Comparison of ENCODE assay signal across 8 cellular contexts in genomic region chr12:64451687-64452558, GRCh38. TPM values are rescaled to one million over a fixed set of nuclear protein-coding genes. Genes with fewer than 3 reads are reported as not detected.
DNase-seq lines count a peak whose midpoint lies in the region; ATAC-seq, FAIRE-seq and TF ChIP-seq lines count a peak whose summit lies in the region.

TBK1 (plus strand) TSS chr12:64452120; CDS start chr12:64455871, 3,751 bp downstream.

- no TSS peak for BruUV-seq in endothelial cell of umbilical vein (replicated peaks; lab: Mats Ljungman, UMichigan)

- intact Hi-C loops in endothelial cell of umbilical vein (cut with micrococcal nuclease): loop anchor here (2.0 to 5.0 kb wide), 2 partner anchors 47 to 160 kb away; partner anchors contain the start of genes RASSF3 and XPOT

- ATAC-seq in GM19438 (IDR thresholded peaks at IDR 0.05; ENCODE audit: low read depth, unreplicated experiment) (peak; percentile 84), HG03571 (IDR thresholded peaks at IDR 0.05; ENCODE audit: unreplicated experiment) (peak; percentile 94)

- TF ChIP-seq CTCF in endothelial cell of umbilical vein (IDR thresholded peaks at IDR 0.05; ENCODE audit: extremely low read depth in 1 of 2, insufficient read depth in 1 of 2, low read depth in 1 of 2, low read length in 2 of 2): no peak

- peak within 1 kb of the TSS; percentile 97 for H3K27ac ChIP-seq in endothelial cell of umbilical vein (ENCODE audit: insufficient read depth, low read depth, low read length)

- H3K4me1 ChIP-seq in endothelial cell of umbilical vein (ENCODE audit: control insufficient read depth, extremely low read depth, insufficient read depth, low read length): peaks cover 18% of the 10 kb centered on the region

- DNase-seq in CMK (ENCODE audit: low read depth) (peak; percentile 71), NOMO-1 treated with DMSO at 0.1 percent for 48 hours (lab: John Stamatoyannopoulos, UW; ENCODE audit: unreplicated experiment) (peak; percentile 64), endothelial cell of umbilical vein (ENCODE audit: low read depth, low spot score) (peak; percentile 91), middle frontal gyrus (ENCODE audit: extremely low spot score, low spot score) (peak; percentile 77)
- DNase-seq in activated CD8-positive, alpha-beta memory T cell treated with anti-CD3 and anti-CD28 coated beads, Interleukin-2, amount 50 U/mL, for 4 hours: peak; percentile 58
- DNase-seq in stimulated activated CD8-positive, alpha-beta memory T cell treated with anti-CD3 and anti-CD28 coated beads, Interleukin-4, amount 100 ng/mL, for 1 hour (ENCODE audit: low read depth in 2 of 2, low spot score in 1 of 2): peak; percentile 37 to 41

- H3K9me3 ChIP-seq in endothelial cell of umbilical vein (replicated peaks; ENCODE audit: control insufficient read depth, insufficient read depth, low read length): no peaks in the 10 kb centered on the region

- H4K20me1 ChIP-seq in endothelial cell of umbilical vein (replicated peaks; ENCODE audit: control insufficient read depth, extremely low read depth, insufficient read depth, low read length): no peaks in the 10 kb centered on the region

- H3K9ac ChIP-seq in endothelial cell of umbilical vein (replicated peaks; ENCODE audit: extremely low read depth, insufficient read depth, low read length): peak within 1 kb of the TSS; percentile 97

- CTCF ChIA-PET in endothelial cell of umbilical vein (lab: Charles Lee): no interaction called here

- peak within 1 kb of the TSS; percentile 39 to 100 (median 83) for H3K4me3 ChIP-seq in endothelial cell of umbilical vein (replicated peaks in 1 of 3; ENCODE audit: insufficient read depth in 1 of 3, low read depth in 1 of 3, low read length in 3 of 3)

- H3K27me3 ChIP-seq in endothelial cell of umbilical vein (ENCODE audit: control insufficient read depth in 2 of 2, insufficient read depth in 2 of 2, low read length in 2 of 2): no peaks in the 10 kb centered on the region

- peaks cover 42% of the 10 kb centered on the region for H3K79me2 ChIP-seq in endothelial cell of umbilical vein (ENCODE audit: control insufficient read depth, insufficient read depth, low read length)

- peak; percentile 82 for TF ChIP-seq POLR2A in endothelial cell of umbilical vein (IDR thresholded peaks at IDR 0.05; ENCODE audit: low read depth, low read length)

- peak within 1 kb of the TSS; percentile 92 for H3K4me2 ChIP-seq in endothelial cell of umbilical vein (ENCODE audit: insufficient read depth, low read length)

- dilution Hi-C loops in endothelial cell of umbilical vein (cut with MboI; ENCODE audit: extremely low pct_ligation_motif_present, low sequenced_read_pairs): no loop called here

- FAIRE-seq in endothelial cell of umbilical vein (lab: Jason Lieb, UNC): peak; percentile 46

- peak within 1 kb of the TSS; percentile 79 for H2AFZ ChIP-seq in endothelial cell of umbilical vein (ENCODE audit: low read depth, low read length)

- H3K9me1 ChIP-seq in endothelial cell of umbilical vein (replicated peaks; ENCODE audit: control insufficient read depth, extremely low read depth, insufficient read depth, low read length): no peaks in the 10 kb centered on the region

- H3K36me3 ChIP-seq in endothelial cell of umbilical vein (ENCODE audit: control insufficient read depth in 2 of 2, extremely low read depth in 1 of 2, insufficient read depth in 2 of 2, low read length in 2 of 2): peaks cover 0 to 2% of the 10 kb centered on the region in 2 experiments

- POLR2A ChIA-PET in endothelial cell of umbilical vein (lab: Charles Lee): no interaction called here

TF ChIP-seq in endothelial cell of umbilical vein, 7 proteins besides CTCF, POLR2A, EP300 and RAD21:
- TF ChIP-seq POLR2AphosphoS5 (IDR thresholded peaks at IDR 0.05; ENCODE audit: insufficient read depth, low read depth, low read length) (peak; percentile 85), MAX (IDR thresholded peaks at IDR 0.05; ENCODE audit: insufficient read depth, insufficient read length) (peak; percentile 92), FOS (IDR thresholded peaks at IDR 0.05; ENCODE audit: borderline replicate concordance, insufficient read depth, low read length) (no peak)
TF ChIP-seq in endothelial cell of umbilical vein: peak in this region for 2.

RNA-seq across cellular contexts. Expression of gene TBK1, which starts in this region (rescaled TPM):
- 27.7 and 28.9 TPM in 2 replicates for total RNA-seq in endothelial cell of umbilical vein
- 5.9 and 8.0 TPM in 2 replicates for polyA plus RNA-seq in endothelial cell of umbilical vein
- polyA plus RNA-seq in endothelial cell of umbilical vein (2011; cell fraction: cytosol; rRNA removed): 10.0 and 10.3 TPM in 2 replicates
- polyA plus RNA-seq in endothelial cell of umbilical vein (2011; cell fraction: nucleus; rRNA removed): 26.1 and 42.5 TPM in 2 replicates
- 23.6 and 29.2 TPM in 2 replicates for polyA plus RNA-seq in endothelial cell of umbilical vein (2012)
- 12.1 and 12.9 TPM in 2 replicates for polyA minus RNA-seq in endothelial cell of umbilical vein
- polyA minus RNA-seq in endothelial cell of umbilical vein (2011; cell fraction: cytosol; rRNA and poly(A)+ RNA removed): 8.2 TPM
- polyA minus RNA-seq in endothelial cell of umbilical vein (2011; cell fraction: nucleus; rRNA and poly(A)+ RNA removed): 36.6 and 59.3 TPM in 2 replicates

Comparison
In these comparisons a context has a peak if more than half of its experiments do, and no peak if none do; other contexts are left out.
1. Peak in every context shown above with its lines: DNase-seq, ATAC-seq, H3K4me3 ChIP-seq and H3K27ac ChIP-seq.
2. DNase-seq: peak in every context shown above with its lines; median percentile 91 in endothelial cell of umbilical vein; 77 in middle frontal gyrus; 71 in CMK; 64 in NOMO-1 treated with DMSO at 0.1 percent for 48 hours; 58 in activated CD8-positive, alpha-beta memory T cell treated with anti-CD3 and anti-CD28 coated beads, Interleukin-2, amount 50 U/mL, for 4 hours; 39 in stimulated activated CD8-positive, alpha-beta memory T cell treated with anti-CD3 and anti-CD28 coated beads, Interleukin-4, amount 100 ng/mL, for 1 hour.